11 cellular contexts compared by ENCODE assay signal in the genomic region with DNA sequence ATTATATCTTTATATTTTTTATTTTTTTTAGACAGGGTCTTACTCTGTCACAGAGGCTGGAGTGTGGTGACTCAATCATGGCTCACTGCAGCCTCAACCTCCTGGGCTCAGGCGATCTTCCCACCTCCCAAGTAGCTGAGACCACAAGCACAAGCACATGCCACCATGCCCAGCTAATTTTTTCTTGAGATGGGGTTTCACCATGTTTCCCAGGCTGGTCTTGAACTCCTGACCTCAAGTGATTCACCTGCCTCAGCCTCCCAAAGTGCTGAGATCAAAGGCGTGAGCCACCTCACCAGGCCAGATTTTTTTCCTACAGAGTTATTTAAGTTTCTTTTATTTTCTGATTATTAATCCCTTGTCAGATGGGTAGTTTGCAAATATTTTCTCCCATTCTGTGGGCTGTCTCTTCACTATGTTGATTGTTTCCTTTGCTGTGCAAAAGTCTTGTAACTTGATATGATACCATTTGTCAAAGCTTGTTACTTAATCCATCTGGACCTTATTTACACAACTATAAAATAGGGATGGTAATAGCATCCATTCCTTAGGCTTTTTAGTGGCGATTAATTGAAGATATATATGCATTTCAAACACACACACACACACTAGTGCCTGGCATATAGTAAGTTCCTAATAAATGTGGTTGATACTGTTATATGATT.
DNase-seq lines count a peak whose midpoint lies in the region; ATAC-seq and TF ChIP-seq lines count a peak whose summit lies in the region.
"Had no signal": no experiment of that assay in that cellular context is flagged by ENCODE, and none has a peak within 500 bp of the region (broad histone marks: within the 10 kb centered on the region; RNA-seq: fewer than 3 reads in every experiment).

No MANE protein-coding gene starts in this region.

- in situ Hi-C loops in astrocyte of the spinal cord (cut with HindIII; ENCODE audit: low sequenced_read_pairs): no loop called here

- H3K27me3 Mint-ChIP-seq in stimulated activated naive CD8-positive, alpha-beta T cell treated with anti-CD3 and anti-CD28 coated beads, Interleukin-15, amount 100 ng/mL, for 72 hours: no peaks in the 10 kb centered on the region

- H3K27ac Mint-ChIP-seq in stimulated activated naive CD8-positive, alpha-beta T cell treated with anti-CD3 and anti-CD28 coated beads, Interleukin-15, amount 100 ng/mL, for 72 hours: peak overlapping the region in 1 of 2 donors; percentile 50

- peak overlapping the region; percentile 4 to 87 for H3K4me3 Mint-ChIP-seq in stimulated activated naive CD8-positive, alpha-beta T cell treated with anti-CD3 and anti-CD28 coated beads, Interleukin-15, amount 100 ng/mL, for 72 hours

- peak; percentile 40 to 41 for DNase-seq in stimulated activated CD4-positive, alpha-beta T cell treated with anti-CD3 and anti-CD28 coated beads, Interleukin-2, amount 100 ng/mL, for 24 hours
- no peak for DNase-seq in stimulated activated CD4-positive, alpha-beta T cell treated with anti-CD3 and anti-CD28 coated beads, Interleukin-4, amount 100 ng/mL, for 1 hour
- peak; percentile 47 for DNase-seq in NCI-H524 treated with DMSO at 0.1 percent for 48 hours (lab: John Stamatoyannopoulos, UW)
- DNase-seq in astrocyte of the spinal cord (ENCODE audit: low read depth, low spot score): peak; percentile 84
- DNase-seq in stimulated activated naive CD8-positive, alpha-beta T cell treated with anti-CD3 and anti-CD28 coated beads, Interleukin-15, amount 100 ng/mL, for 72 hours: no peak
- no peak for DNase-seq in NCI-H1436 treated with DMSO at 0.1 percent for 48 hours (lab: John Stamatoyannopoulos, UW)
- no peak for DNase-seq in anterior cingulate cortex (lab: John Stamatoyannopoulos, UW)
- DNase-seq in left colon: no peak
- DNase-seq: effector memory CD4-positive, alpha-beta T cell; NCI-H1092 treated with DMSO at 0.1 percent for 48 hours; trophoblast cell had no signal

- H3K9me3 Mint-ChIP-seq in stimulated activated naive CD8-positive, alpha-beta T cell treated with anti-CD3 and anti-CD28 coated beads, Interleukin-15, amount 100 ng/mL, for 72 hours: peaks cover 7 to 11% of the 10 kb centered on the region in 2 donors

- ATAC-seq in stimulated activated naive CD8-positive, alpha-beta T cell treated with anti-CD3 and anti-CD28 coated beads, Interleukin-15, amount 100 ng/mL, for 72 hours: no peak
- ATAC-seq in left colon: no peak

- intact Hi-C loops in left colon (cut with DNase I, micrococcal nuclease): no loop called here

- TF ChIP-seq CTCF in astrocyte of the spinal cord (IDR thresholded peaks at IDR 0.05; ENCODE audit: low read depth, low read length): no peak

- H3K4me3 ChIP-seq in astrocyte of the spinal cord (ENCODE audit: low read depth, low read length): no peak overlapping the region

- peaks cover 90% of the 10 kb centered on the region for H3K4me1 Mint-ChIP-seq in stimulated activated naive CD8-positive, alpha-beta T cell treated with anti-CD3 and anti-CD28 coated beads, Interleukin-15, amount 100 ng/mL, for 72 hours

Comparison
In these comparisons a context has a peak if more than half of its experiments do, and no peak if none do; other contexts are left out.
1. DNase-seq: peak in stimulated activated CD4-positive, alpha-beta T cell treated with anti-CD3 and anti-CD28 coated beads, Interleukin-2, amount 100 ng/mL, for 24 hours (2 of 2), NCI-H524 treated with DMSO at 0.1 percent for 48 hours (single experiment) and astrocyte of the spinal cord (single experiment); none in stimulated activated CD4-positive, alpha-beta T cell treated with anti-CD3 and anti-CD28 coated beads, Interleukin-4, amount 100 ng/mL, for 1 hour (single experiment), stimulated activated naive CD8-positive, alpha-beta T cell treated with anti-CD3 and anti-CD28 coated beads, Interleukin-15, amount 100 ng/mL, for 72 hours (0 of 2), NCI-H1436 treated with DMSO at 0.1 percent for 48 hours (single experiment), anterior cingulate cortex (0 of 58) and left colon (0 of 2).